2 cellular contexts compared by ENCODE assay signal in genomic region chr3:79960594-79960993, GRCh38.
TF ChIP-seq lines count a peak whose summit lies in the region.

No MANE protein-coding gene starts in this region.

TF ChIP-seq in IMR-90, 13 proteins besides CTCF, POLR2A, EP300 and RAD21:
- TF ChIP-seq MAZ (IDR thresholded peaks at IDR 0.05; ENCODE audit: borderline replicate concordance, low read depth, low read length) (no peak), NFE2L2 (IDR thresholded peaks at IDR 0.05; ENCODE audit: low read depth, low read length) (peak; percentile 53)

TF ChIP-seq in H1, 55 proteins besides CTCF, POLR2A, EP300 and RAD21:
- TF ChIP-seq BACH1 (IDR thresholded peaks at IDR 0.05; ENCODE audit: low read length) (0 out of 2 replicates have a peak, but pooled peaks have one; percentile 25), SIN3A (conservative IDR thresholded peaks at IDR 0.05 in 1 of 2, IDR thresholded peaks at IDR 0.05 in 1 of 2; ENCODE audit: low read depth in 1 of 2, low read length in 2 of 2) (no peak), USF2 (IDR thresholded peaks at IDR 0.05; ENCODE audit: low read length) (no peak), HDAC6 (IDR thresholded peaks at IDR 0.05; ENCODE audit: low read depth, low read length) (no peak), CTBP2 (IDR thresholded peaks at IDR 0.05; ENCODE audit: borderline replicate concordance, insufficient read depth, insufficient read length, low read length) (no peak), FOSL1 (IDR thresholded peaks at IDR 0.05; ENCODE audit: insufficient read depth, low read depth, low read length) (no peak), GTF2F1 (IDR thresholded peaks at IDR 0.05; ENCODE audit: borderline replicate concordance, low read depth, low read length) (no peak)
